14 cellular contexts compared by ENCODE assay signal in genomic region chr7:141675431-141676210, GRCh38. TPM values are rescaled to one million over a fixed set of nuclear protein-coding genes. Genes with fewer than 3 reads are reported as not detected.
DNase-seq lines count a peak whose midpoint lies in the region; ATAC-seq and FAIRE-seq lines count a peak whose summit lies in the region.
"Had no signal": no experiment of that assay in that cellular context is flagged by ENCODE, and none has a peak within 500 bp of the region (broad histone marks: within the 10 kb centered on the region; RNA-seq: fewer than 3 reads in every experiment).

No MANE protein-coding gene starts in this region.

- CTCF ChIA-PET in activated CD4-positive, alpha-beta T cell treated with anti-CD3 and anti-CD28 coated beads for 36 hours (lab: Charles Lee), result interaction anchor here (0.6 to 1.0 kb wide), 4 partner anchors 14 to 802 kb away, joined by 3 read pairs; no protein-coding TSS in a partner anchor

- H3K27me3 Mint-ChIP-seq in activated CD4-positive, alpha-beta T cell treated with anti-CD3 and anti-CD28 coated beads for 36 hours, result no peaks in the 10 kb centered on the region
- H3K27me3 Mint-ChIP-seq in dendritic cell treated with granulocyte-macrophage colony-stimulating factor and Interleukin-4, amounts not matched to agents 40 ng/mL and 50 ng/mL, for 4 days, result no peaks in the 10 kb centered on the region

- peaks cover 18% of the 10 kb centered on the region for H3K36me3 Mint-ChIP-seq in activated CD4-positive, alpha-beta T cell treated with anti-CD3 and anti-CD28 coated beads for 36 hours (ENCODE audit: low read depth)
- peaks cover 48% of the 10 kb centered on the region for H3K36me3 Mint-ChIP-seq in dendritic cell treated with granulocyte-macrophage colony-stimulating factor and Interleukin-4, amounts not matched to agents 40 ng/mL and 50 ng/mL, for 4 days (ENCODE audit: low read depth)

- peak; percentile 43 for DNase-seq in activated CD4-positive, alpha-beta T cell treated with anti-CD3 and anti-CD28 coated beads for 36 hours
- DNase-seq in activated CD4-positive, alpha-beta T cell treated with anti-CD3 and anti-CD28 coated beads for 4 hours, result no peak
- DNase-seq in RCC 7860 (ENCODE audit: low spot score) (no peak), GM19238 (ENCODE audit: insufficient read length, low spot score) (no peak)
- no peak for DNase-seq in NK-92 treated with Interleukin-12 subunit alpha and Interleukin-12 subunit beta, amount 100 ng/mL, for 24 hours (lab: John Stamatoyannopoulos, UW)
- DNase-seq: hippocampal formation, NCI-H146 had no signal

- H3K27ac ChIP-seq in skin epidermis, result peak overlapping the region in 11 of 21 experiments; percentile 24 to 75 (median 58)

- no peak overlapping the region for H3K4me3 ChIP-seq in skin epidermis

- H3K9me3 Mint-ChIP-seq in activated CD4-positive, alpha-beta T cell treated with anti-CD3 and anti-CD28 coated beads for 36 hours (ENCODE audit: low read depth), result no peaks in the 10 kb centered on the region
- peaks cover 16% of the 10 kb centered on the region for H3K9me3 Mint-ChIP-seq in dendritic cell treated with granulocyte-macrophage colony-stimulating factor and Interleukin-4, amounts not matched to agents 40 ng/mL and 50 ng/mL, for 4 days

- peaks cover 22% of the 10 kb centered on the region for H3K4me1 Mint-ChIP-seq in activated CD4-positive, alpha-beta T cell treated with anti-CD3 and anti-CD28 coated beads for 36 hours
- H3K4me1 Mint-ChIP-seq in dendritic cell treated with granulocyte-macrophage colony-stimulating factor and Interleukin-4, amounts not matched to agents 40 ng/mL and 50 ng/mL, for 4 days (ENCODE audit: low read depth), result peaks cover 59% of the 10 kb centered on the region
- H3K4me1 Mint-ChIP-seq: mesothelial cell of epicardium had no signal

- peak; percentile 7 for FAIRE-seq in RCC 7860 (lab: Jason Lieb, UNC)
- FAIRE-seq: A204.1 had no signal

- no peak overlapping the region for H3K4me3 Mint-ChIP-seq in activated CD4-positive, alpha-beta T cell treated with anti-CD3 and anti-CD28 coated beads for 36 hours
- H3K4me3 Mint-ChIP-seq in dendritic cell treated with granulocyte-macrophage colony-stimulating factor and Interleukin-4, amounts not matched to agents 40 ng/mL and 50 ng/mL, for 4 days, result no peak overlapping the region
- H3K4me3 Mint-ChIP-seq: mesothelial cell of epicardium had no signal

- H3K27ac Mint-ChIP-seq in activated CD4-positive, alpha-beta T cell treated with anti-CD3 and anti-CD28 coated beads for 36 hours, result no peak overlapping the region
- H3K27ac Mint-ChIP-seq in dendritic cell treated with granulocyte-macrophage colony-stimulating factor and Interleukin-4, amounts not matched to agents 40 ng/mL and 50 ng/mL, for 4 days, result peak overlapping the region; percentile 80
- H3K27ac Mint-ChIP-seq: mesothelial cell of epicardium had no signal

- POLR2A ChIA-PET in activated CD4-positive, alpha-beta T cell treated with anti-CD3 and anti-CD28 coated beads for 36 hours (lab: Charles Lee), result no interaction called here

- intact Hi-C loops in activated CD4-positive, alpha-beta T cell treated with anti-CD3 and anti-CD28 coated beads for 36 hours (cut with DNase I, micrococcal nuclease), result no loop called here
- intact Hi-C loops in dendritic cell treated with granulocyte-macrophage colony-stimulating factor and Interleukin-4, amounts not matched to agents 40 ng/mL and 50 ng/mL, for 4 days (cut with micrococcal nuclease), result no loop called here

- peak; percentile 45 for ATAC-seq in activated CD4-positive, alpha-beta T cell treated with anti-CD3 and anti-CD28 coated beads for 36 hours
- no peak for ATAC-seq in HG02938 (IDR thresholded peaks at IDR 0.05; ENCODE audit: unreplicated experiment)
- ATAC-seq: sciatic nerve had no signal

RNA-seq across cellular contexts. Expression of gene DENND11, which starts 26.3 kb away (rescaled TPM):
- total RNA-seq in activated CD4-positive, alpha-beta T cell treated with anti-CD3 and anti-CD28 coated beads for 36 hours, result 10 to 100 TPM; 21.2 to 27.6 TPM

RNA-seq across cellular contexts. Expression of gene WEE2, which starts 32.5 kb away (rescaled TPM):
- not detected for total RNA-seq in activated CD4-positive, alpha-beta T cell treated with anti-CD3 and anti-CD28 coated beads for 36 hours
- total RNA-seq: HT-29, mesothelial cell of epicardium, sciatic nerve had no signal
